ENCODE assay signal across 1 cellular context in genomic region chr2:73021371-73022010, GRCh38.
TF ChIP-seq lines count a peak whose summit lies in the region.

No MANE protein-coding gene starts in this region.

TF ChIP-seq in endothelial cell of umbilical vein, 7 proteins besides CTCF, POLR2A, EP300 and RAD21 (continued from another document):
- no peak for TF ChIP-seq EZH2 (IDR thresholded peaks at IDR 0.05; ENCODE audit: borderline replicate concordance, low read depth, low read length, severe bottlenecking)
- TF ChIP-seq FOS (IDR thresholded peaks at IDR 0.05; ENCODE audit: borderline replicate concordance, insufficient read depth, low read length), result no peak
